36 cellular contexts compared by ENCODE assay signal in the genomic region with DNA sequence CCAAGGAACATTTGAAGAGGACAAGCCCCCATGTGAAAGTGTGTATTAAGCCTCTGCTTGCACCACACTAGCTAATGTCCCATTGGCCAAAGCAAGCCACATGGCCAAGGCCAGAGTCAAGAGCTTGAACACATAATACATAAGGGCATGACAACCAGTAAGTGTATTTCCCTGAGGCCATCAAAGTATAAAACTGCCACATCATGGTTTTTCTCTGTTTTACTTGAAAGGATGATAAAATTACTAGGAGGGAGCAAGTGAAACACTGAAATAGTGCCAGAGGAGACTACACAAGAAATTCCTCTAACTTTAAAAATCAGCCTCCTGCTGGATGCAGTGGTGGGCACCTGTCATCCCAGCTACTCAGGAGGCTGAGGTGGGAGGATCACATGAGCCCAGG.
"Had no signal": no experiment of that assay in that cellular context is flagged by ENCODE, and none has a peak within 500 bp of the region (broad histone marks: within the 10 kb centered on the region; RNA-seq: fewer than 3 reads in every experiment).

No MANE protein-coding gene starts in this region.

- H3K4me3 ChIP-seq: adrenal gland, body of pancreas, breast epithelium had no signal

- DNase-seq: activated B cell treated with CpG ODN at 0.5 μM for 24 hours; activated CD4-positive, alpha-beta memory T cell treated with anti-CD3 and anti-CD28 coated beads for 36 hours; activated CD4-positive, alpha-beta T cell treated with anti-CD3 and anti-CD28 coated beads for 4 hours; activated CD4-positive, alpha-beta T cell treated with anti-CD3 and anti-CD28 coated beads, Interleukin-2, amount 50 U/mL, for 1 hour; activated CD4-positive, alpha-beta T cell treated with anti-CD3 and anti-CD28 coated beads, Interleukin-2, amount 50 U/mL, for 4 hours; activated CD4-positive, CD25-positive, alpha-beta regulatory T cell treated with anti-CD3 and anti-CD28 coated beads, Interleukin-2, amount 50 U/mL, for 72 hours; activated CD8-positive, alpha-beta memory T cell treated with anti-CD3 and anti-CD28 coated beads, Interleukin-2, amount 50 U/mL, for 4 hours; activated CD8-positive, alpha-beta T cell treated with anti-CD3 and anti-CD28 coated beads for 36 hours; activated effector memory CD4-positive, alpha-beta T cell treated with anti-CD3 and anti-CD28 coated beads, Interleukin-2, amount 50 U/mL, for 16 hours; activated gamma-delta T cell treated with Interleukin-2 at 50 U/mL for 16 hours; activated naive CD4-positive, alpha-beta T cell; activated naive CD4-positive, alpha-beta T cell treated with anti-CD3 and anti-CD28 coated beads for 36 hours; activated naive CD4-positive, alpha-beta T cell treated with anti-CD3 and anti-CD28 coated beads, Interleukin-2, amount 50 U/mL, for 16 hours; activated naive CD8-positive, alpha-beta T cell treated with anti-CD3 and anti-CD28 coated beads for 36 hours; activated T-cell treated with anti-CD3 and anti-CD28 coated beads for 4 hours; activated T-cell treated with anti-CD3 and anti-CD28 coated beads, Interleukin-2, amount 50 U/mL, for 1 hour; activated T-cell treated with anti-CD3 and anti-CD28 coated beads, Interleukin-2, amount 50 U/mL, for 4 hours; activated T-cell treated with anti-CD3 and anti-CD28 coated beads, Interleukin-2, amount 50 U/mL, for 72 hours; adrenal gland; amniotic stem cell; aorta; brain microvascular endothelial cell; central memory CD4-positive, alpha-beta T cell; T-helper 1 cell; T-helper 2 cell; T-helper 9 cell had no signal

- FAIRE-seq: astrocyte, TTC549 had no signal

- H3K27ac ChIP-seq: adrenal gland, brain microvascular endothelial cell, breast epithelium, VCaP had no signal

- H3K4me3 Mint-ChIP-seq: activated B cell treated with CpG ODN at 0.5 μM for 24 hours; activated CD4-positive, alpha-beta memory T cell treated with anti-CD3 and anti-CD28 coated beads for 36 hours; activated CD8-positive, alpha-beta T cell treated with anti-CD3 and anti-CD28 coated beads for 36 hours; activated naive CD4-positive, alpha-beta T cell treated with anti-CD3 and anti-CD28 coated beads for 36 hours; activated naive CD8-positive, alpha-beta T cell treated with anti-CD3 and anti-CD28 coated beads for 36 hours; activated T-cell treated with anti-CD3 and anti-CD28 coated beads, Interleukin-2, amount 50 U/mL, for 4 hours; activated T-cell treated with anti-CD3 and anti-CD28 coated beads, Interleukin-2, amount 50 U/mL, for 72 hours; activated T-helper 1 cell treated with anti-CD3 and anti-CD28 coated beads, Interleukin-12 subunit alpha, Interleukin-12 subunit beta, Interleukin-2, Interleukin-4 antibody, amounts not matched to agents 30 ng/mL and 10 ng/mL and 1 ng/mL, durations not matched to agents 14 hours and 24 hours and 36 hours; activated T-helper 17 cell treated with anti-CD3 and anti-CD28 coated beads, Interleukin-2, amount 50 U/mL, for 72 hours; T-helper 1 cell treated with Interleukin-12 subunit alpha and Interleukin-12 subunit beta and Interleukin-4 antibody, amounts not matched to agents 30 μg/mL and 1 μg/mL, for 36 hours; T-helper 2 cell treated with Interferon-gamma antibody and Interleukin-4, amounts not matched to agents 5 μg/mL and 100 μg/mL, for 36 hours had no signal

- H3K27me3 ChIP-seq: adrenal gland, body of pancreas, brain microvascular endothelial cell, breast epithelium had no signal

- H3K27ac Mint-ChIP-seq: activated B cell treated with CpG ODN at 0.5 μM for 24 hours; activated CD4-positive, alpha-beta memory T cell treated with anti-CD3 and anti-CD28 coated beads for 36 hours; activated CD8-positive, alpha-beta T cell treated with anti-CD3 and anti-CD28 coated beads for 36 hours; activated naive CD4-positive, alpha-beta T cell treated with anti-CD3 and anti-CD28 coated beads for 36 hours; activated naive CD4-positive, alpha-beta T cell treated with anti-CD3 and anti-CD28 coated beads, Interleukin-2, amount 50 U/mL, for 72 hours; activated naive CD8-positive, alpha-beta T cell treated with anti-CD3 and anti-CD28 coated beads for 36 hours; activated T-cell treated with anti-CD3 and anti-CD28 coated beads, Interleukin-2, amount 50 U/mL, for 72 hours; activated T-helper 1 cell treated with anti-CD3 and anti-CD28 coated beads, Interleukin-12 subunit alpha, Interleukin-12 subunit beta, Interleukin-2, Interleukin-4 antibody, amounts not matched to agents 30 ng/mL and 10 ng/mL and 1 ng/mL, durations not matched to agents 14 hours and 24 hours and 36 hours; activated T-helper 17 cell treated with anti-CD3 and anti-CD28 coated beads, Interleukin-2, amount 50 U/mL, for 72 hours; T-helper 1 cell treated with Interleukin-12 subunit alpha and Interleukin-12 subunit beta and Interleukin-4 antibody, amounts not matched to agents 30 μg/mL and 1 μg/mL, for 36 hours; T-helper 2 cell treated with Interferon-gamma antibody and Interleukin-4, amounts not matched to agents 5 μg/mL and 100 μg/mL, for 36 hours had no signal

- H3K9me3 ChIP-seq: adrenal gland, body of pancreas, breast epithelium had no signal

- H3K36me3 Mint-ChIP-seq: activated CD4-positive, alpha-beta memory T cell treated with anti-CD3 and anti-CD28 coated beads for 36 hours; activated naive CD4-positive, alpha-beta T cell treated with anti-CD3 and anti-CD28 coated beads, Interleukin-2, amount 50 U/mL, for 72 hours; activated naive CD8-positive, alpha-beta T cell treated with anti-CD3 and anti-CD28 coated beads for 36 hours had no signal

- H3K9me3 Mint-ChIP-seq: activated B cell treated with CpG ODN at 0.5 μM for 24 hours; activated CD4-positive, alpha-beta memory T cell treated with anti-CD3 and anti-CD28 coated beads for 36 hours; activated CD8-positive, alpha-beta T cell treated with anti-CD3 and anti-CD28 coated beads for 36 hours; activated naive CD4-positive, alpha-beta T cell treated with anti-CD3 and anti-CD28 coated beads for 36 hours; activated naive CD4-positive, alpha-beta T cell treated with anti-CD3 and anti-CD28 coated beads, Interleukin-2, amount 50 U/mL, for 72 hours; activated naive CD8-positive, alpha-beta T cell treated with anti-CD3 and anti-CD28 coated beads for 36 hours; activated T-cell treated with anti-CD3 and anti-CD28 coated beads, Interleukin-2, amount 50 U/mL, for 4 hours; activated T-helper 1 cell treated with anti-CD3 and anti-CD28 coated beads, Interleukin-12 subunit alpha, Interleukin-12 subunit beta, Interleukin-2, Interleukin-4 antibody, amounts not matched to agents 30 ng/mL and 10 ng/mL and 1 ng/mL, durations not matched to agents 14 hours and 24 hours and 36 hours; activated T-helper 17 cell treated with anti-CD3 and anti-CD28 coated beads, Interleukin-2, amount 50 U/mL, for 72 hours; T-helper 2 cell treated with Interferon-gamma antibody and Interleukin-4, amounts not matched to agents 5 μg/mL and 100 μg/mL, for 36 hours had no signal

- H3K4me1 ChIP-seq: adrenal gland, breast epithelium had no signal

- H3K4me1 Mint-ChIP-seq: activated B cell treated with CpG ODN at 0.5 μM for 24 hours; activated T-helper 17 cell treated with anti-CD3 and anti-CD28 coated beads, Interleukin-2, amount 50 U/mL, for 72 hours had no signal

- H3K36me3 ChIP-seq: adrenal gland, brain microvascular endothelial cell, breast epithelium had no signal

- ATAC-seq: activated CD8-positive, alpha-beta T cell treated with anti-CD3 and anti-CD28 coated beads for 36 hours; activated naive CD4-positive, alpha-beta T cell treated with anti-CD3 and anti-CD28 coated beads, Interleukin-2, amount 50 U/mL, for 72 hours; activated T-cell treated with anti-CD3 and anti-CD28 coated beads, Interleukin-2, amount 50 U/mL, for 4 hours; activated T-cell treated with anti-CD3 and anti-CD28 coated beads, Interleukin-2, amount 50 U/mL, for 72 hours; activated T-helper 17 cell treated with anti-CD3 and anti-CD28 coated beads, Interleukin-2, amount 50 U/mL, for 72 hours had no signal
